In the genomic region with DNA sequence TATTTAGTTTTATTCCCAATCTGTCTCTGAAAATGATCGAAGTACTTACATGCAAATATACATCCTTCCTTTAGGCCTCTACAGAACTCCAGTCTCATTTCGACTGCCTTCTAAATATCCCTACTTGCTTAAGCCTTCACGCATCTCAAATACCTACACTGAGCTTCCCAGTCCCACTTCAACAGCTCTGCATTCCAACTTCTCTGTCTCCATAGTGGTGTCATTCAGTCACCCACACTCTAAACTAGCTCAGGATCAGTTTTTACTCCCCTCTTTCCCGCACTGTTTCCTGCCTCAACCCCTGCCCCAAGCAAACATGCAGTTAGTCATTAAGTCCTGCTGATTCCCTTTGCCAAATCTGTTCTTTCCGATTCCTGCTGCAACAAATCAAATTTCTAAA, we compare ENCODE assay signal across 16 cellular contexts.
DNase-seq lines count a peak whose midpoint lies in the region; ATAC-seq, FAIRE-seq and TF ChIP-seq lines count a peak whose summit lies in the region.
"Had no signal": no experiment of that assay in that cellular context is flagged by ENCODE, and none has a peak within 500 bp of the region (broad histone marks: within the 10 kb centered on the region; RNA-seq: fewer than 3 reads in every experiment).

No MANE protein-coding gene starts in this region.

- TF ChIP-seq RAD21 in IMR-90 (IDR thresholded peaks at IDR 0.05; ENCODE audit: low read length) (no peak), GM12878 (IDR thresholded peaks at IDR 0.05; ENCODE audit: insufficient read depth, low read depth, low read length) (no peak)

- H2AFZ ChIP-seq in IMR-90 (replicated peaks; ENCODE audit: low read length, poor library complexity) (no peak overlapping the region), GM12878 (ENCODE audit: control insufficient read depth, low read depth, low read length) (no peak overlapping the region), neural progenitor cell (replicated peaks) (peak overlapping the region; percentile 70)

- no peaks in the 10 kb centered on the region for H3K36me3 Mint-ChIP-seq in neural progenitor cell
- H3K36me3 Mint-ChIP-seq: CD4-positive, alpha-beta memory T cell had no signal

- H3K14ac ChIP-seq in IMR-90 (replicated peaks; ENCODE audit: low read depth, low read length): no peak overlapping the region

- H3K4me1 Mint-ChIP-seq in neural progenitor cell: peaks cover 3% of the 10 kb centered on the region
- H3K4me1 Mint-ChIP-seq: CD4-positive, alpha-beta memory T cell had no signal

- H3K27ac Mint-ChIP-seq in neural progenitor cell: no peak overlapping the region
- H3K27ac Mint-ChIP-seq: CD4-positive, alpha-beta memory T cell; HFFc6 had no signal

- H3K27me3 ChIP-seq in IMR-90 (ENCODE audit: control insufficient read depth, insufficient read depth, low read length) (no peaks in the 10 kb centered on the region), GM12878 (replicated peaks in 1 of 2; ENCODE audit: control insufficient read depth in 2 of 2, insufficient read depth in 2 of 2, low read length in 1 of 2) (no peaks in the 10 kb centered on the region), neural progenitor cell (no peaks in the 10 kb centered on the region), lower lobe of right lung (ENCODE audit: low read depth) (no peaks in the 10 kb centered on the region)

- in situ Hi-C loops in IMR-90 (cut with MboI; ENCODE audit: low sequenced_read_pairs) (no loop called here), GM12878 (cut with MboI) (loop anchor here (5.0 kb wide), 1 partner anchor 598 kb away; no protein-coding TSS in a partner anchor)

- H3K9me3 ChIP-seq in IMR-90 (ENCODE audit: control insufficient read depth, insufficient read depth, low read length): no peaks in the 10 kb centered on the region
- no peaks in the 10 kb centered on the region; the same call in 2 of the 3 replicates for H3K9me3 ChIP-seq in GM12878 (replicated peaks; ENCODE audit: control insufficient read depth, insufficient read depth, low read length)
- no peaks in the 10 kb centered on the region for H3K9me3 ChIP-seq in neural progenitor cell (ENCODE audit: low read depth)
- no peaks in the 10 kb centered on the region for H3K9me3 ChIP-seq in lower lobe of right lung
- H3K9me3 ChIP-seq: BE2C had no signal

- H3K27ac ChIP-seq in IMR-90 (ENCODE audit: insufficient read depth, low read length) (no peak overlapping the region), GM12878 (ENCODE audit: control insufficient read depth, insufficient read depth) (no peak overlapping the region), neural progenitor cell (no peak overlapping the region), lower lobe of right lung (no peak overlapping the region)
- H3K27ac ChIP-seq: C4-2B had no signal

- peak; percentile 5 for FAIRE-seq in GM12892 (lab: Jason Lieb, UNC)
- FAIRE-seq in GM12878 (lab: Jason Lieb, UNC): no peak
- FAIRE-seq: A204.1, G401.6 had no signal

- intact Hi-C loops in IMR-90 (cut with micrococcal nuclease): no loop called here
- intact Hi-C loops in GM12878 (cut with micrococcal nuclease; ENCODE audit: unreplicated experiment): loop anchor here (5.0 kb wide), 1 partner anchor 668 kb away; no protein-coding TSS in a partner anchor
- intact Hi-C loops in lower lobe of right lung (cut with DNase I): no loop called here

- TF ChIP-seq CTCF in IMR-90 (conservative IDR thresholded peaks at IDR 0.05; ENCODE audit: low read depth, low read length): no peak
- TF ChIP-seq CTCF in GM12878 (IDR thresholded peaks at IDR 0.05 in 2 of 3, conservative IDR thresholded peaks at IDR 0.05 in 1 of 3; ENCODE audit: control insufficient read depth in 2 of 3, extremely low read depth in 1 of 3, insufficient read depth in 1 of 3, low read depth in 3 of 3, low read length in 3 of 3): no peak
- TF ChIP-seq CTCF in neural progenitor cell (IDR thresholded peaks at IDR 0.05): no peak
- no peak for TF ChIP-seq CTCF in lower lobe of right lung (IDR thresholded peaks at IDR 0.05)

- CTCF ChIA-PET in IMR-90 (lab: Yijun Ruan, JAX): no interaction called here
- CTCF ChIA-PET in GM12878 (lab: Yijun Ruan, JAX): interaction anchor here (1.1 to 6.2 kb wide), 6 partner anchors 10 to 728 kb away, joined by 3 to 28 read pairs (median 15); no protein-coding TSS in a partner anchor

- H2BK5ac ChIP-seq in IMR-90 (ENCODE audit: low read depth, low read length, poor library complexity, severe bottlenecking): no peak overlapping the region

- no peak overlapping the region for H2BK120ac ChIP-seq in IMR-90 (ENCODE audit: low read depth, low read length)

- H3K18ac ChIP-seq in IMR-90 (ENCODE audit: low read depth, low read length): no peak overlapping the region

- H4K91ac ChIP-seq in IMR-90 (ENCODE audit: insufficient read depth, low read depth, low read length): no peak overlapping the region

- no peak overlapping the region for H2AK9ac ChIP-seq in IMR-90 (replicated peaks; ENCODE audit: low read depth, low read length, poor library complexity)

- no peak for ATAC-seq in IMR-90 (ENCODE audit: low read depth)
- no peak for ATAC-seq in GM12878
- ATAC-seq in lower lobe of right lung: no peak

- no peak overlapping the region for H3K56ac ChIP-seq in IMR-90 (ENCODE audit: extremely low read depth, insufficient read depth, low read length)

- no peak overlapping the region for H3K4me2 ChIP-seq in IMR-90 (ENCODE audit: low read depth, low read length)
- no peak overlapping the region; the same call in 1 of the 2 replicates for H3K4me2 ChIP-seq in GM12878 (ENCODE audit: control insufficient read depth, insufficient read depth)
- H3K4me2 ChIP-seq in neural progenitor cell: no peak overlapping the region

- dilution Hi-C loops in IMR-90 (cut with HindIII; ENCODE audit: low sequenced_read_pairs, unreplicated experiment): no loop called here

- no peak overlapping the region for H3K4me3 Mint-ChIP-seq in neural progenitor cell
- H3K4me3 Mint-ChIP-seq: CD4-positive, alpha-beta memory T cell; HFFc6 had no signal

- TF ChIP-seq EP300 in GM12878 (IDR thresholded peaks at IDR 0.05; ENCODE audit: borderline replicate concordance in 1 of 2, control insufficient read depth in 1 of 2, low read depth in 2 of 2, low read length in 2 of 2): no peak

- POLR2A ChIA-PET in IMR-90 (lab: Charles Lee; ENCODE audit: unreplicated experiment): no interaction called here
- POLR2A ChIA-PET in GM12878 (lab: Charles Lee): interaction anchor here (0.7 to 1.9 kb wide), 4 partner anchors 8 to 154 kb away, joined by 3 to 6 read pairs (median 4); no protein-coding TSS in a partner anchor

- no peaks in the 10 kb centered on the region for H3K9me3 Mint-ChIP-seq in neural progenitor cell
- H3K9me3 Mint-ChIP-seq: CD4-positive, alpha-beta memory T cell; HFFc6 had no signal

- H4K8ac ChIP-seq in IMR-90 (ENCODE audit: low read depth in 2 of 2, low read length in 2 of 2): no peak overlapping the region

- TF ChIP-seq POLR2A in GM12892 (IDR thresholded peaks at IDR 0.05; ENCODE audit: low read depth, low read length) (no peak), IMR-90 (IDR thresholded peaks at IDR 0.05; ENCODE audit: low read depth, low read length) (no peak), GM12878 (IDR thresholded peaks at IDR 0.05; ENCODE audit: low read depth, low read length) (no peak)

- H2BK15ac ChIP-seq in IMR-90 (ENCODE audit: low read depth, low read length): no peak overlapping the region

- H4K20me1 ChIP-seq in IMR-90 (ENCODE audit: insufficient read depth, low read length) (no peaks in the 10 kb centered on the region), GM12878 (ENCODE audit: control insufficient read depth, insufficient read depth) (no peaks in the 10 kb centered on the region), neural progenitor cell (ENCODE audit: low read depth) (no peaks in the 10 kb centered on the region)

- H3K4me3 ChIP-seq in IMR-90 (ENCODE audit: insufficient read depth, low read depth, low read length) (no peak overlapping the region), GM12878 (no peak overlapping the region), neural progenitor cell (no peak overlapping the region), lower lobe of right lung (no peak overlapping the region)

- WGBS in IMR-90 (ENCODE audit: extremely low coverage in 2 of 2, insufficient read length in 1 of 2), 2 experiments: 88% methylated on average over 4 of the region's 5 CpGs; no CpG with 5 or more reads in 1 of the 2 experiments
- WGBS in GM12878 (ENCODE audit: insufficient coverage, insufficient replicate concordance, low lambda C conversion rate, missing lambda C conversion rate): 86% methylated on average over 5 of the region's 5 CpGs

- RAD21 ChIA-PET in GM12878 (lab: Charles Lee; ENCODE audit: unreplicated experiment): interaction anchor here (0.7 to 6.4 kb wide), 10 partner anchors 11 to 729 kb away, joined by 3 to 48 read pairs (median 9); no protein-coding TSS in a partner anchor

- no peaks in the 10 kb centered on the region for H3K79me1 ChIP-seq in IMR-90 (ENCODE audit: low read depth in 1 of 2, low read length in 2 of 2)

- no peaks in the 10 kb centered on the region for H3F3A ChIP-seq in neural progenitor cell (ENCODE audit: low read depth)

- no peaks in the 10 kb centered on the region for H3K27me3 Mint-ChIP-seq in neural progenitor cell (ENCODE audit: insufficient read depth, low read depth)
- H3K27me3 Mint-ChIP-seq: CD4-positive, alpha-beta memory T cell had no signal

- peak overlapping the region; percentile 7; the same call in 1 of the 2 replicates for H2AK5ac ChIP-seq in IMR-90 (ENCODE audit: low read depth, low read length)

- H3K9ac ChIP-seq in IMR-90 (ENCODE audit: low read depth, low read length): no peak overlapping the region
- no peak overlapping the region for H3K9ac ChIP-seq in GM12878 (ENCODE audit: control insufficient read depth, insufficient read depth, low read length)
- no peak overlapping the region for H3K9ac ChIP-seq in neural progenitor cell

- H3K79me2 ChIP-seq in GM12878 (ENCODE audit: control insufficient read depth, insufficient read depth, low read length) (no peaks in the 10 kb centered on the region), neural progenitor cell (ENCODE audit: low read depth) (no peaks in the 10 kb centered on the region)

- H4K5ac ChIP-seq in IMR-90 (ENCODE audit: low read depth, low read length): no peak overlapping the region

- no peak overlapping the region for H3K4ac ChIP-seq in IMR-90 (ENCODE audit: low read depth, low read length)

- H3K36me3 ChIP-seq in IMR-90 (ENCODE audit: control insufficient read depth, insufficient read depth, low read length) (no peaks in the 10 kb centered on the region), GM12878 (ENCODE audit: control insufficient read depth in 2 of 2, insufficient read depth in 2 of 2, low read length in 1 of 2) (no peaks in the 10 kb centered on the region), neural progenitor cell (no peaks in the 10 kb centered on the region), lower lobe of right lung (no peaks in the 10 kb centered on the region)
- H3K36me3 ChIP-seq: BE2C had no signal

- SMC1A ChIA-PET in GM12878 (lab: Charles Lee; ENCODE audit: uncharacterized antibody, unreplicated experiment): interaction anchor here (0.7 to 6.5 kb wide), 16 partner anchors 7 to 729 kb away, joined by 3 to 115 read pairs (median 5); no protein-coding TSS in a partner anchor

- no peaks in the 10 kb centered on the region; the same call in 1 of the 2 replicates for H3K9me1 ChIP-seq in IMR-90 (ENCODE audit: insufficient read depth, low read length)

- no TSS peak for BruUV-seq in IMR-90 (replicated peaks; lab: Mats Ljungman, UMichigan)
- no TSS peak for BruUV-seq in GM12878 (replicated peaks; lab: Mats Ljungman, UMichigan)

- H2BK20ac ChIP-seq in IMR-90 (ENCODE audit: low read depth, low read length): no peak overlapping the region

- DNase-seq in GM12892 (ENCODE audit: insufficient read length) (no peak), IMR-90 (no peak), GM12878 (ENCODE audit: low read depth, low spot score) (no peak), neural progenitor cell (ENCODE audit: low spot score) (no peak), lower lobe of right lung (no peak), T-helper 2 cell (no peak), NCI-H187 treated with DMSO at 0.1 percent for 48 hours (lab: John Stamatoyannopoulos, UW) (no peak)
- DNase-seq: BE2C; CD4-positive, alpha-beta memory T cell; DMS79; EL; HCEC 1CT; HFFc6 had no signal

- H3K23ac ChIP-seq in IMR-90 (ENCODE audit: low read depth, low read length): no peak overlapping the region

- H3K4me1 ChIP-seq in IMR-90 (ENCODE audit: control insufficient read depth, insufficient read depth, low read length) (no peaks in the 10 kb centered on the region), GM12878 (ENCODE audit: control insufficient read depth, insufficient read depth, low read length) (peaks cover 39% of the 10 kb centered on the region), neural progenitor cell (peaks cover 18% of the 10 kb centered on the region), lower lobe of right lung (peaks cover 2% of the 10 kb centered on the region)
- H3K4me1 ChIP-seq: BE2C had no signal
